Comparison of ENCODE assay signal across 7 cellular contexts in genomic region chr11:96235725-96236124, GRCh38.
DNase-seq lines count a peak whose midpoint lies in the region; ATAC-seq and TF ChIP-seq lines count a peak whose summit lies in the region.

No MANE protein-coding gene starts in this region.

- no peaks in the 10 kb centered on the region for H3K36me3 ChIP-seq in MM.1S (replicated peaks; ENCODE audit: insufficient read depth, low read length)

- no peaks in the 10 kb centered on the region for H3K27me3 Mint-ChIP-seq in activated naive CD4-positive, alpha-beta T cell treated with anti-CD3 and anti-CD28 coated beads for 36 hours (ENCODE audit: low read depth)

- H3K79me2 ChIP-seq in MM.1S (ENCODE audit: low read length), result peaks cover 39% of the 10 kb centered on the region

- peak; percentile 89 for DNase-seq in activated naive CD4-positive, alpha-beta T cell treated with anti-CD3 and anti-CD28 coated beads for 36 hours
- DNase-seq in stimulated activated CD4-positive, alpha-beta T cell treated with anti-CD3 and anti-CD28 coated beads, TNF-alpha, amount 100 ng/mL, for 48 hours (ENCODE audit: low read depth in 3 of 3), result peak; percentile 49 to 68 (median 51)
- no peak for DNase-seq in MM.1S
- no peak for DNase-seq in HPDE6-E6E7 (ENCODE audit: extremely low spot score)
- no peak for DNase-seq in medulla oblongata (ENCODE audit: extremely low spot score)

- H3K4me1 ChIP-seq in MM.1S (ENCODE audit: low read length), result no peaks in the 10 kb centered on the region

- no peak overlapping the region for H3K27ac ChIP-seq in MM.1S (ENCODE audit: low read length)

- TF ChIP-seq CTCF in MM.1S (IDR thresholded peaks at IDR 0.05; ENCODE audit: low read length), result no peak

- H3K4me3 Mint-ChIP-seq in activated naive CD4-positive, alpha-beta T cell treated with anti-CD3 and anti-CD28 coated beads for 36 hours, result peak overlapping the region; percentile 38

- H3K9ac ChIP-seq in MM.1S (ENCODE audit: low read length), result no peak overlapping the region

- peaks cover 14% of the 10 kb centered on the region for H3K36me3 Mint-ChIP-seq in activated naive CD4-positive, alpha-beta T cell treated with anti-CD3 and anti-CD28 coated beads for 36 hours (ENCODE audit: low read depth)

- H3K27ac Mint-ChIP-seq in activated naive CD4-positive, alpha-beta T cell treated with anti-CD3 and anti-CD28 coated beads for 36 hours, result peak overlapping the region; percentile 90

- no peaks in the 10 kb centered on the region for H3K9me2 ChIP-seq in MM.1S (replicated peaks; ENCODE audit: insufficient read depth, low read length)

- H3F3A ChIP-seq in MM.1S (ENCODE audit: insufficient read depth, low read length), result no peaks in the 10 kb centered on the region

- ATAC-seq in GM19395 (IDR thresholded peaks at IDR 0.05; ENCODE audit: unreplicated experiment) (peak; percentile 96), HG02981 (IDR thresholded peaks at IDR 0.05; ENCODE audit: unreplicated experiment) (peak; percentile 91)

- no peak overlapping the region for H3K4me3 ChIP-seq in MM.1S (ENCODE audit: low read length)

- no peak overlapping the region for H2AFZ ChIP-seq in MM.1S (ENCODE audit: low read length)

- H4K20me1 ChIP-seq in MM.1S (ENCODE audit: insufficient read depth, low read length), result no peaks in the 10 kb centered on the region

- peaks cover 24% of the 10 kb centered on the region for H3K4me1 Mint-ChIP-seq in activated naive CD4-positive, alpha-beta T cell treated with anti-CD3 and anti-CD28 coated beads for 36 hours (ENCODE audit: low read depth)

- H3K9me3 ChIP-seq in MM.1S (replicated peaks; ENCODE audit: insufficient read depth, low read length), result no peaks in the 10 kb centered on the region

- no peaks in the 10 kb centered on the region for H3K27me3 ChIP-seq in MM.1S (replicated peaks; ENCODE audit: insufficient read depth, low read length)

- intact Hi-C loops in activated naive CD4-positive, alpha-beta T cell treated with anti-CD3 and anti-CD28 coated beads for 36 hours (cut with micrococcal nuclease), result loop anchor here (1.0 to 2.0 kb wide), 7 partner anchors 20 to 223 kb away; no protein-coding TSS in a partner anchor

- H3K9me3 Mint-ChIP-seq in activated naive CD4-positive, alpha-beta T cell treated with anti-CD3 and anti-CD28 coated beads for 36 hours, result no peaks in the 10 kb centered on the region

- no peak overlapping the region for H3K4me2 ChIP-seq in MM.1S (ENCODE audit: low read depth, low read length)

- CTCF ChIA-PET in activated naive CD4-positive, alpha-beta T cell treated with anti-CD3 and anti-CD28 coated beads for 36 hours (lab: Charles Lee), result interaction anchor here (1.1 to 3.4 kb wide), 3 partner anchors 20 to 108 kb away, joined by 4 to 11 read pairs (median 5); partner anchors contain the start of gene MAML2

Comparison
In these comparisons a context has a peak if more than half of its experiments do, and no peak if none do; other contexts are left out.
1. DNase-seq: peak in activated naive CD4-positive, alpha-beta T cell treated with anti-CD3 and anti-CD28 coated beads for 36 hours (single experiment) and stimulated activated CD4-positive, alpha-beta T cell treated with anti-CD3 and anti-CD28 coated beads, TNF-alpha, amount 100 ng/mL, for 48 hours (3 of 3); none in MM.1S (single experiment), HPDE6-E6E7 (single experiment) and medulla oblongata (single experiment).